In genomic region chr2:161415467-161416293, GRCh38 we compare ENCODE assay signal across 10 cellular contexts. TPM values are rescaled to one million over a fixed set of nuclear protein-coding genes. Genes with fewer than 3 reads are reported as not detected.
A peak's percentile ranks its signal among the peaks of the same experiment; 100 is the strongest.
DNase-seq lines count a peak whose midpoint lies in the region; ATAC-seq and TF ChIP-seq lines count a peak whose summit lies in the region.
"Had no signal": no experiment of that assay in that cellular context is flagged by ENCODE, and none has a peak within 500 bp of the region (broad histone marks: within the 10 kb centered on the region; RNA-seq: fewer than 3 reads in every experiment).

No MANE protein-coding gene starts in this region.

- H3K4me3 Mint-ChIP-seq in natural killer cell treated with Interleukin-12 subunit alpha and Interleukin-12 subunit beta and Interleukin-15 and Interleukin-18, amount 100 ng/mL, for 72 hours: peak overlapping the region; percentile 86

- H3K9me3 Mint-ChIP-seq in natural killer cell treated with Interleukin-12 subunit alpha and Interleukin-12 subunit beta and Interleukin-15 and Interleukin-18, amount 100 ng/mL, for 72 hours: no peaks in the 10 kb centered on the region

- DNase-seq in ELF-1 (ENCODE audit: low read depth, low spot score) (peak; percentile 27), Karpas-422 (no peak), ascending aorta (ENCODE audit: low spot score in 2 of 2) (no peak), NCI-H226 (no peak)
- DNase-seq in natural killer cell treated with Interleukin-12 subunit alpha and Interleukin-12 subunit beta and Interleukin-15 and Interleukin-18, amount 100 ng/mL, for 72 hours (ENCODE audit: low spot score): no peak
- DNase-seq: left cardiac atrium had no signal

- H4K20me1 ChIP-seq in Karpas-422 (ENCODE audit: insufficient read depth, low read depth, low read length): no peaks in the 10 kb centered on the region

- TF ChIP-seq CTCF in ascending aorta (IDR thresholded peaks at IDR 0.05): no peak

- no peak overlapping the region for H2AFZ ChIP-seq in Karpas-422 (ENCODE audit: low read length)

- ATAC-seq in natural killer cell treated with Interleukin-12 subunit alpha and Interleukin-12 subunit beta and Interleukin-15 and Interleukin-18, amount 100 ng/mL, for 72 hours: no peak
- ATAC-seq in GM19035 (IDR thresholded peaks at IDR 0.05; ENCODE audit: unreplicated experiment) (no peak), HG03521 (IDR thresholded peaks at IDR 0.05; ENCODE audit: unreplicated experiment) (no peak)

- no peaks in the 10 kb centered on the region for H3K9me2 ChIP-seq in Karpas-422 (replicated peaks; ENCODE audit: insufficient read depth, low read length)

- H3K4me1 Mint-ChIP-seq in natural killer cell treated with Interleukin-12 subunit alpha and Interleukin-12 subunit beta and Interleukin-15 and Interleukin-18, amount 100 ng/mL, for 72 hours (ENCODE audit: low read depth in 2 of 2): peaks cover 41 to 42% of the 10 kb centered on the region in 2 donors

- peaks cover 11% of the 10 kb centered on the region for H3K4me1 ChIP-seq in Karpas-422 (ENCODE audit: low read length)
- peaks cover 3 to 31% of the 10 kb centered on the region in 2 donors for H3K4me1 ChIP-seq in ascending aorta

- peaks cover 5% of the 10 kb centered on the region; the same call in 1 of the 2 replicates for H3K36me3 ChIP-seq in Karpas-422 (ENCODE audit: insufficient read depth, low read length)
- no peaks in the 10 kb centered on the region for H3K36me3 ChIP-seq in ascending aorta
- H3K36me3 ChIP-seq: cardiac muscle cell had no signal

- peak overlapping the region; percentile 43 for H3K4me2 ChIP-seq in Karpas-422 (ENCODE audit: low read depth, low read length, poor library complexity, severe bottlenecking)

- peaks cover 8% of the 10 kb centered on the region for H3K36me3 Mint-ChIP-seq in natural killer cell treated with Interleukin-12 subunit alpha and Interleukin-12 subunit beta and Interleukin-15 and Interleukin-18, amount 100 ng/mL, for 72 hours

- no peak overlapping the region for H3K9ac ChIP-seq in Karpas-422 (ENCODE audit: low read length)

- intact Hi-C loops in ascending aorta (cut with DNase I): no loop called here

- H3K9me3 ChIP-seq in Karpas-422 (ENCODE audit: low read length) (no peaks in the 10 kb centered on the region), ascending aorta (no peaks in the 10 kb centered on the region)

- peaks cover 48 to 67% of the 10 kb centered on the region in 2 donors for H3K27me3 Mint-ChIP-seq in natural killer cell treated with Interleukin-12 subunit alpha and Interleukin-12 subunit beta and Interleukin-15 and Interleukin-18, amount 100 ng/mL, for 72 hours

- H3K4me3 ChIP-seq in Karpas-422 (ENCODE audit: low read length) (no peak overlapping the region; the same call in 1 of the 2 replicates), ascending aorta (peak overlapping the region; percentile 47 to 66)

- H3K79me2 ChIP-seq in Karpas-422 (ENCODE audit: low read length): no peaks in the 10 kb centered on the region

- peak overlapping the region in 1 of 2 donors; percentile 33 for H3K27ac Mint-ChIP-seq in natural killer cell treated with Interleukin-12 subunit alpha and Interleukin-12 subunit beta and Interleukin-15 and Interleukin-18, amount 100 ng/mL, for 72 hours

- H3K27me3 ChIP-seq in Karpas-422 (ENCODE audit: low read length): no peaks in the 10 kb centered on the region
- H3K27me3 ChIP-seq in ascending aorta: peaks cover 38% of the 10 kb centered on the region

- H3K27ac ChIP-seq in Karpas-422 (ENCODE audit: low read length) (no peak overlapping the region), ascending aorta (no peak overlapping the region)
- H3K27ac ChIP-seq: cardiac muscle cell had no signal

RNA-seq across cellular contexts. Expression of gene TBR1, which starts 0.4 kb away (rescaled TPM):
- total RNA-seq in Karpas-422 (2014; rRNA removed; shearing (Covaris generic); ENCODE audit: low replicate concordance): 0.15 TPM in 1 of 2 replicates, not detected in the other
- not detected for total RNA-seq in ascending aorta
- under 1 TPM in 1 of 2 donors, not detected in 1; 0.05 TPM for total RNA-seq in natural killer cell treated with Interleukin-12 subunit alpha and Interleukin-12 subunit beta and Interleukin-15 and Interleukin-18, amount 100 ng/mL, for 72 hours
- total RNA-seq: left cardiac atrium, SK-MEL-5 had no signal
